Comparison of ENCODE assay signal across 1 cellular context in genomic region chr12:6335451-6336078, GRCh38.
A peak's percentile ranks its signal among the peaks of the same experiment; 100 is the strongest.
TF ChIP-seq lines count a peak whose summit lies in the region.

No MANE protein-coding gene starts in this region.

TF ChIP-seq in HCT116, 20 proteins besides CTCF, POLR2A, EP300 and RAD21:
- no peak for TF ChIP-seq REST (IDR thresholded peaks at IDR 0.05; ENCODE audit: low read depth)
- TF ChIP-seq ZNF274 (IDR thresholded peaks at IDR 0.05; ENCODE audit: low read depth, low read length), result no peak
- TF ChIP-seq TCF7L2 (IDR thresholded peaks at IDR 0.05; ENCODE audit: borderline replicate concordance, extremely low read depth, insufficient read depth, insufficient read length), result peak; percentile 36
- no peak for TF ChIP-seq SIN3A (IDR thresholded peaks at IDR 0.05; ENCODE audit: low read depth)
